ENCODE assay signal across 8 cellular contexts in the genomic region with DNA sequence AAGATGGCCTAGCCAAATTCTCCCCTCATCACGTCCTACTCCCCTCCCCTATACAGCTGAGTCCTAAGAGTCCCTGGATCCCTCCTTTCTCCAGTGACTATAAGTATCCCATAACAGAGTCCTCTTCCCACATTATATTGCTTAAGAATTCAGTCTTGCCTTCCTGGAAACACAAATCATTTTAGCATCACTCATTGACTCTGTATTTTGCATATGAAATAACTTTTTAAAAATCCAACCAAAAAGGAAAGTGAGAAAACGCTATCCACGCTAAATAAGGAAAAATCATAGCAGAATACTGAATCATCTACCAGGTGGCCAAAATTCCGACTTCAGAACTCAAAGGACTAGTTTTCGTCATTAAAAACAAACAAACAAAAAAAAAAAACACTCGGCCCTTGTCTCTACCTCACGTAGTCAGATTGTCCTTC.
A peak's percentile ranks its signal among the peaks of the same experiment; 100 is the strongest.
DNase-seq lines count a peak whose midpoint lies in the region; ATAC-seq and TF ChIP-seq lines count a peak whose summit lies in the region.

No MANE protein-coding gene starts in this region.

- H3K4me3 Mint-ChIP-seq in immature natural killer cell: no peak overlapping the region

- H3K4me3 ChIP-seq in cardiac muscle cell: no peak overlapping the region
- no peak overlapping the region for H3K4me3 ChIP-seq in adrenal gland
- no peak overlapping the region for H3K4me3 ChIP-seq in left lung
- no peak overlapping the region for H3K4me3 ChIP-seq in upper lobe of left lung

- H3K9me3 Mint-ChIP-seq in immature natural killer cell: no peaks in the 10 kb centered on the region

- H3K4me1 Mint-ChIP-seq in immature natural killer cell: peaks cover 30 to 35% of the 10 kb centered on the region in 2 donors

- H3K36me3 Mint-ChIP-seq in immature natural killer cell: no peaks in the 10 kb centered on the region

- H3K27me3 ChIP-seq in cardiac muscle cell (no peaks in the 10 kb centered on the region), adrenal gland (no peaks in the 10 kb centered on the region), left lung (no peaks in the 10 kb centered on the region), upper lobe of left lung (no peaks in the 10 kb centered on the region)

- H3K36me3 ChIP-seq in cardiac muscle cell (peaks cover 13% of the 10 kb centered on the region), adrenal gland (replicated peaks in 1 of 2) (no peaks in the 10 kb centered on the region), left lung (peaks cover 0 to 6% of the 10 kb centered on the region in 2 donors), upper lobe of left lung (peaks cover 0 to 32% (median 0%) of the 10 kb centered on the region in 4 donors)

- H3K27ac Mint-ChIP-seq in immature natural killer cell: no peak overlapping the region

- no peaks in the 10 kb centered on the region for H3K9me3 ChIP-seq in cardiac muscle cell (ENCODE audit: low read depth)
- no peaks in the 10 kb centered on the region for H3K9me3 ChIP-seq in adrenal gland (replicated peaks in 1 of 3)
- H3K9me3 ChIP-seq in left lung: no peaks in the 10 kb centered on the region
- H3K9me3 ChIP-seq in upper lobe of left lung: no peaks in the 10 kb centered on the region

- DNase-seq in cardiac muscle cell (ENCODE audit: low read depth in 1 of 2, low spot score in 1 of 2): peak in 1 of 2 donors; percentile 54
- DNase-seq in cardiac septum (ENCODE audit: low spot score): no peak
- no peak for DNase-seq in adrenal gland
- no peak for DNase-seq in left lung
- DNase-seq in upper lobe of left lung: no peak
- no peak for DNase-seq in cerebellum (ENCODE audit: low spot score)
- DNase-seq in stimulated activated CD4-positive, alpha-beta T cell treated with anti-CD3 and anti-CD28 coated beads, Interleukin-4, amount 100 ng/mL, for 1 hour: no peak
- no peak for DNase-seq in immature natural killer cell

- ATAC-seq in left lung (no peak), upper lobe of left lung (ENCODE audit: low FRiP score in 2 of 2) (no peak)

- 88 to 92% (median 90%) methylated on average over 7 of the region's 7 CpGs for WGBS in adrenal gland, 4 donors
- WGBS in upper lobe of left lung, 2 donors: 82 to 86% methylated on average over 7 of the region's 7 CpGs

- TF ChIP-seq CTCF in cardiac muscle cell (IDR thresholded peaks at IDR 0.05; ENCODE audit: low read depth, low read length): no peak
- no peak for TF ChIP-seq CTCF in adrenal gland (IDR thresholded peaks at IDR 0.05)
- TF ChIP-seq CTCF in left lung (IDR thresholded peaks at IDR 0.05): no peak
- TF ChIP-seq CTCF in upper lobe of left lung (IDR thresholded peaks at IDR 0.05): no peak

- H3K27ac ChIP-seq in cardiac muscle cell (peak overlapping the region; percentile 93), adrenal gland (peak overlapping the region in 4 of 5 donors; percentile 57 to 89 (median 76)), left lung (peak overlapping the region; percentile 74 to 77), upper lobe of left lung (peak overlapping the region; percentile 69 to 87 (median 80))

- H3K4me1 ChIP-seq in cardiac muscle cell (ENCODE audit: low read depth): peaks cover 55% of the 10 kb centered on the region
- peaks cover 0 to 20% of the 10 kb centered on the region in 2 donors for H3K4me1 ChIP-seq in adrenal gland (replicated peaks in 1 of 2)
- H3K4me1 ChIP-seq in left lung: peaks cover 0 to 35% of the 10 kb centered on the region in 2 donors
- H3K4me1 ChIP-seq in upper lobe of left lung: peaks cover 21 to 27% (median 25%) of the 10 kb centered on the region in 4 donors

- no peak for TF ChIP-seq EP300 in upper lobe of left lung (IDR thresholded peaks at IDR 0.05)

- intact Hi-C loops in cardiac septum (cut with DNase I) (loop anchor here (2.0 kb wide), 1 partner anchor 82 kb away; no protein-coding TSS in a partner anchor), adrenal gland (cut with DNase I) (loop anchor here (5.0 to 10.0 kb wide), 2 partner anchors 78 to 80 kb away; no protein-coding TSS in a partner anchor), left lung (cut with DNase I) (loop anchor here in 1 of 2 donors (5.0 kb wide), 1 partner anchor 205 kb away; a partner anchor contains a TSS)

- no peak for TF ChIP-seq POLR2A in adrenal gland (IDR thresholded peaks at IDR 0.05)
- no peak for TF ChIP-seq POLR2A in upper lobe of left lung (IDR thresholded peaks at IDR 0.05)

- H3K27me3 Mint-ChIP-seq in immature natural killer cell (ENCODE audit: low read depth in 3 of 3): peaks cover 22 to 43% (median 26%) of the 10 kb centered on the region in 3 donors
